ENCODE assay signal across 10 cellular contexts in genomic region chr9:128065907-128066712, GRCh38. TPM values are rescaled to one million over a fixed set of nuclear protein-coding genes. Genes with fewer than 3 reads are reported as not detected.
DNase-seq lines count a peak whose midpoint lies in the region; ATAC-seq, FAIRE-seq and TF ChIP-seq lines count a peak whose summit lies in the region.
"Had no signal": no experiment of that assay in that cellular context is flagged by ENCODE, and none has a peak within 500 bp of the region (broad histone marks: within the 10 kb centered on the region; RNA-seq: fewer than 3 reads in every experiment).

No MANE protein-coding gene starts in this region.

- ATAC-seq in GM19395 (IDR thresholded peaks at IDR 0.05; ENCODE audit: unreplicated experiment), result no peak
- ATAC-seq in GM21526 (IDR thresholded peaks at IDR 0.05; ENCODE audit: low FRiP score, unreplicated experiment), result no peak

- H3K27ac ChIP-seq in adrenal gland (peak overlapping the region in 4 of 5 donors; percentile 70 to 97 (median 88)), kidney (ENCODE audit: low read depth in 2 of 2, low read length in 2 of 2) (no peak overlapping the region), temporal lobe (ENCODE audit: low read depth, low read length) (peak overlapping the region; percentile 88)

- H3K9me3 Mint-ChIP-seq in T-helper 2 cell treated with Interferon-gamma antibody and Interleukin-4, amounts not matched to agents 5 μg/mL and 100 μg/mL, for 36 hours, result no peaks in the 10 kb centered on the region

- TF ChIP-seq POLR2A in adrenal gland (IDR thresholded peaks at IDR 0.05), result no peak

- H3K9me3 ChIP-seq in adrenal gland (replicated peaks in 1 of 3) (no peaks in the 10 kb centered on the region), kidney (ENCODE audit: control insufficient read depth in 1 of 2, low read length in 2 of 2) (no peaks in the 10 kb centered on the region)

- peak overlapping the region in 1 of 2 donors; percentile 77 for H3K9ac ChIP-seq in kidney (ENCODE audit: low read length in 2 of 2)

- no peaks in the 10 kb centered on the region for H3K27me3 Mint-ChIP-seq in T-helper 2 cell treated with Interferon-gamma antibody and Interleukin-4, amounts not matched to agents 5 μg/mL and 100 μg/mL, for 36 hours (ENCODE audit: low read depth)

- H3K27me3 ChIP-seq in adrenal gland, result no peaks in the 10 kb centered on the region
- H3K27me3 ChIP-seq: foreskin keratinocyte had no signal

- H3K4me3 ChIP-seq in adrenal gland (peak overlapping the region in 2 of 4 donors; percentile 6 to 50), kidney (ENCODE audit: low read length in 2 of 2) (peak overlapping the region; percentile 62 to 92)

- peaks cover 20% of the 10 kb centered on the region for H3K36me3 Mint-ChIP-seq in T-helper 2 cell treated with Interferon-gamma antibody and Interleukin-4, amounts not matched to agents 5 μg/mL and 100 μg/mL, for 36 hours (ENCODE audit: low read depth)

- no peak for TF ChIP-seq CTCF in adrenal gland (IDR thresholded peaks at IDR 0.05)
- no peak for TF ChIP-seq CTCF in kidney (IDR thresholded peaks at IDR 0.05; ENCODE audit: borderline replicate concordance, extremely low read depth, insufficient read depth)

- peaks cover 0 to 17% of the 10 kb centered on the region in 2 donors for H3K36me3 ChIP-seq in adrenal gland (replicated peaks in 1 of 2)
- H3K36me3 ChIP-seq in kidney (ENCODE audit: control insufficient read depth in 1 of 2, insufficient read depth in 2 of 2, low read length in 2 of 2), result peaks cover 0 to 4% of the 10 kb centered on the region in 2 donors

- FAIRE-seq in kidney (lab: Jason Lieb, UNC), result no peak

- H3K4me1 ChIP-seq in adrenal gland (replicated peaks in 1 of 2) (peaks cover 19 to 61% of the 10 kb centered on the region in 2 donors), kidney (ENCODE audit: control insufficient read depth in 1 of 2, insufficient read depth in 1 of 2, low read depth in 1 of 2, low read length in 2 of 2) (peaks cover 14 to 20% of the 10 kb centered on the region in 2 donors)
- H3K4me1 ChIP-seq: foreskin keratinocyte had no signal

- 83 to 93% (median 92%) methylated on average over 9 to 18 of the region's 18 CpGs for WGBS in adrenal gland, 4 donors

- intact Hi-C loops in adrenal gland (cut with DNase I), result no loop called here
- intact Hi-C loops in kidney (cut with DNase I), result no loop called here

- peak overlapping the region; percentile 56 for H3K27ac Mint-ChIP-seq in T-helper 2 cell treated with Interferon-gamma antibody and Interleukin-4, amounts not matched to agents 5 μg/mL and 100 μg/mL, for 36 hours

- H3K4me1 Mint-ChIP-seq in T-helper 2 cell treated with Interferon-gamma antibody and Interleukin-4, amounts not matched to agents 5 μg/mL and 100 μg/mL, for 36 hours (ENCODE audit: low read depth), result peaks cover 39% of the 10 kb centered on the region

- DNase-seq in T-helper 2 cell treated with Interferon-gamma antibody and Interleukin-4, amounts not matched to agents 5 μg/mL and 100 μg/mL, for 36 hours (ENCODE audit: low spot score), result no peak
- DNase-seq in T-helper 2 cell (no peak), adrenal gland (peak in 1 of 7 donors; percentile 48), kidney (peak; percentile 85), NCI-H2081 treated with DMSO at 0.1 percent for 48 hours (lab: John Stamatoyannopoulos, UW) (no peak)
- DNase-seq: foreskin keratinocyte; stimulated activated CD8-positive, alpha-beta memory T cell treated with anti-CD3 and anti-CD28 coated beads, Interleukin-4, amount 100 ng/mL, for 48 hours had no signal

- H3K4me3 Mint-ChIP-seq in T-helper 2 cell treated with Interferon-gamma antibody and Interleukin-4, amounts not matched to agents 5 μg/mL and 100 μg/mL, for 36 hours, result no peak overlapping the region

RNA-seq across cellular contexts. Expression of gene NAIF1, which starts 1.0 kb away (rescaled TPM):
- total RNA-seq in adrenal gland (10 to 100 TPM in 6 of 8 donors, 1 to 10 TPM in 2; 8.0 to 20.7 (median 12.2) TPM), kidney (12.3 TPM), temporal lobe (5.2 TPM)
- polyA plus RNA-seq in adrenal gland (10 to 100 TPM in 2 of 3 donors, 1 to 10 TPM in 1; 6.6 to 12.8 (median 10.8) TPM), kidney (ENCODE audit: insufficient read depth, low read depth, low replicate concordance) (9.7 TPM)

RNA-seq across cellular contexts. Expression of gene SLC25A25, which starts 1.9 kb away (rescaled TPM):
- total RNA-seq in adrenal gland (10 to 100 TPM; 11.4 to 60.6 (median 25.5) TPM), kidney (24.9 TPM), temporal lobe (26.6 TPM)
- polyA plus RNA-seq in adrenal gland (10 to 100 TPM; 13.6 to 14.1 (median 13.9) TPM), kidney (ENCODE audit: insufficient read depth, low read depth, low replicate concordance) (20.4 TPM)

Comparison
In these comparisons a context has a peak if more than half of its experiments do, and no peak if none do; other contexts are left out.
1. H3K27ac ChIP-seq: peak in adrenal gland (4 of 5) and temporal lobe (single experiment); none in kidney (0 of 2).